ENCODE assay signal across 39 cellular contexts in genomic region chr7:148461780-148462179, GRCh38.
"Had no signal": no experiment of that assay in that cellular context is flagged by ENCODE, and none has a peak within 500 bp of the region (broad histone marks: within the 10 kb centered on the region; RNA-seq: fewer than 3 reads in every experiment).

No MANE protein-coding gene starts in this region.

- ATAC-seq: activated naive CD4-positive, alpha-beta T cell treated with anti-CD3 and anti-CD28 coated beads, Interleukin-2, amount 50 U/mL, for 72 hours; activated T-cell treated with anti-CD3 and anti-CD28 coated beads, Interleukin-2, amount 50 U/mL, for 4 hours; body of pancreas; PC-3 had no signal

- H3K27ac ChIP-seq: adrenal gland, body of pancreas, breast epithelium, Peyer's patch, SJSA1, VCaP had no signal

- DNase-seq: activated B cell treated with CpG ODN at 0.5 μM for 24 hours; activated CD4-positive, alpha-beta memory T cell treated with anti-CD3 and anti-CD28 coated beads for 36 hours; activated CD4-positive, alpha-beta T cell treated with anti-CD3 and anti-CD28 coated beads for 4 hours; activated CD4-positive, alpha-beta T cell treated with anti-CD3 and anti-CD28 coated beads, Interleukin-2, amount 50 U/mL, for 1 hour; activated CD4-positive, CD25-positive, alpha-beta regulatory T cell treated with anti-CD3 and anti-CD28 coated beads, Interleukin-2, amount 50 U/mL, for 72 hours; activated CD8-positive, alpha-beta memory T cell treated with anti-CD3 and anti-CD28 coated beads, Interleukin-2, amount 50 U/mL, for 4 hours; activated gamma-delta T cell treated with Interleukin-2 at 50 U/mL for 16 hours; activated naive CD4-positive, alpha-beta T cell treated with anti-CD3 and anti-CD28 coated beads for 36 hours; activated T-cell treated with anti-CD3 and anti-CD28 coated beads for 4 hours; activated T-cell treated with anti-CD3 and anti-CD28 coated beads, Interleukin-2, amount 50 U/mL, for 4 hours; adrenal gland; body of pancreas; central memory CD4-positive, alpha-beta T cell; MM.1S; MV-4-11; NCI-H1092; NCI-H146; NCI-H187; NCI-H2029 treated with DMSO at 0.1 percent for 48 hours; NCI-H2107; NCI-H2171; NCI-H510A; NCI-H526; NCI-H748 treated with DMSO at 0.1 percent for 48 hours; NK-92 treated with Interleukin-12 subunit alpha and Interleukin-12 subunit beta, amount 100 ng/mL, for 24 hours; PC-3; Peyer's patch; RPMI8226; SHP77 treated with DMSO at 0.1 percent for 48 hours; SK-N-SH; T-helper 1 cell; T-helper 2 cell; T-helper 9 cell had no signal

- H3K9me3 Mint-ChIP-seq: activated B cell treated with CpG ODN at 0.5 μM for 24 hours; activated CD4-positive, alpha-beta memory T cell treated with anti-CD3 and anti-CD28 coated beads for 36 hours; activated T-cell treated with anti-CD3 and anti-CD28 coated beads, Interleukin-2, amount 50 U/mL, for 4 hours; activated T-helper 1 cell treated with anti-CD3 and anti-CD28 coated beads, Interleukin-12 subunit alpha, Interleukin-12 subunit beta, Interleukin-2, Interleukin-4 antibody, amounts not matched to agents 30 ng/mL and 10 ng/mL and 1 ng/mL, durations not matched to agents 14 hours and 24 hours and 36 hours had no signal

- H3K36me3 Mint-ChIP-seq: activated CD4-positive, alpha-beta memory T cell treated with anti-CD3 and anti-CD28 coated beads for 36 hours; activated naive CD4-positive, alpha-beta T cell treated with anti-CD3 and anti-CD28 coated beads, Interleukin-2, amount 50 U/mL, for 72 hours had no signal

- H3K4me1 ChIP-seq: adrenal gland, body of pancreas, breast epithelium, Peyer's patch, SJSA1 had no signal

- H3K4me1 Mint-ChIP-seq: activated B cell treated with CpG ODN at 0.5 μM for 24 hours had no signal

- FAIRE-seq: astrocyte had no signal

- H3K27me3 Mint-ChIP-seq: activated B cell treated with CpG ODN at 0.5 μM for 24 hours; activated CD4-positive, alpha-beta memory T cell treated with anti-CD3 and anti-CD28 coated beads for 36 hours had no signal

- H3K4me3 Mint-ChIP-seq: activated B cell treated with CpG ODN at 0.5 μM for 24 hours; activated CD4-positive, alpha-beta memory T cell treated with anti-CD3 and anti-CD28 coated beads for 36 hours; activated naive CD4-positive, alpha-beta T cell treated with anti-CD3 and anti-CD28 coated beads for 36 hours; activated T-cell treated with anti-CD3 and anti-CD28 coated beads, Interleukin-2, amount 50 U/mL, for 4 hours; activated T-helper 1 cell treated with anti-CD3 and anti-CD28 coated beads, Interleukin-12 subunit alpha, Interleukin-12 subunit beta, Interleukin-2, Interleukin-4 antibody, amounts not matched to agents 30 ng/mL and 10 ng/mL and 1 ng/mL, durations not matched to agents 14 hours and 24 hours and 36 hours had no signal

- H3K27me3 ChIP-seq: adrenal gland, body of pancreas, breast epithelium, Peyer's patch, SJSA1 had no signal

- H3K9me3 ChIP-seq: adrenal gland, body of pancreas, Peyer's patch, SJSA1, SK-N-SH had no signal

- H3K9ac ChIP-seq: SK-N-SH had no signal

- H3K27ac Mint-ChIP-seq: activated B cell treated with CpG ODN at 0.5 μM for 24 hours; activated CD4-positive, alpha-beta memory T cell treated with anti-CD3 and anti-CD28 coated beads for 36 hours; activated naive CD4-positive, alpha-beta T cell treated with anti-CD3 and anti-CD28 coated beads for 36 hours; activated naive CD4-positive, alpha-beta T cell treated with anti-CD3 and anti-CD28 coated beads, Interleukin-2, amount 50 U/mL, for 72 hours; activated T-helper 1 cell treated with anti-CD3 and anti-CD28 coated beads, Interleukin-12 subunit alpha, Interleukin-12 subunit beta, Interleukin-2, Interleukin-4 antibody, amounts not matched to agents 30 ng/mL and 10 ng/mL and 1 ng/mL, durations not matched to agents 14 hours and 24 hours and 36 hours had no signal

- H3K4me2 ChIP-seq: SK-N-SH had no signal

- H3K36me3 ChIP-seq: adrenal gland, breast epithelium, Peyer's patch, SJSA1 had no signal

- H3K4me3 ChIP-seq: adrenal gland, body of pancreas, breast epithelium, Peyer's patch, SJSA1 had no signal
